Comparison of ENCODE assay signal across 27 cellular contexts in the genomic region with DNA sequence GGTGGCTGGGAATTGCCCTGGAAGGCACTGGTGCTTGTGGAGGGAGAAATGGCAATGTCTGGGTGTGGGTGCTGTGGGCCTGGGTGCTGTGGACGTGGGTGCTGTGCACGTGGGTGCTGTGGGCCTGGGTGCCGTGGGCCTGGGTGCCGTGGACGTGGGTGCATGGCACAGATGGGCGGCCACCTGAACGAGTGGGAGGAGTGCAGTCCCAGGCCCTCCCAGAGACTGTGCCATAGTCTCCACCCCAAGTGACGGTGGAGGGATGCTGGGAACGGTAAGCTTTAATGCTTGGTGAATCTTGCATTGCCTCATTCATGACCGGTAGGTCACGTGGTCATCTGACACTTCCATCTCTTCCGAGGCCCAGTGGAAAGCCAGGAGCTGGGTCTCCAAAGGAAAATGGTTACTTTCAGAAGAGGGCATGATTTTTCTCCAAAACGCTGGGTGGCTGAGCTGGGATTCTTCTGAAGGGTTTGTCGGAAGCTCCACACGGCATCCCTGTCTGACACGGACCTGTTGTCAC.
"Had no signal": no experiment of that assay in that cellular context is flagged by ENCODE, and none has a peak within 500 bp of the region (broad histone marks: within the 10 kb centered on the region; RNA-seq: fewer than 3 reads in every experiment).

No MANE protein-coding gene starts in this region.

- H3K27ac ChIP-seq: coronary artery, esophagus squamous epithelium, parathyroid adenoma, stomach, thyroid gland had no signal

- H3K4me1 Mint-ChIP-seq: neural crest cell had no signal

- H3K27me3 ChIP-seq: thyroid gland had no signal

- H3K4me3 Mint-ChIP-seq: mesothelial cell of epicardium; naive B cell; natural killer cell treated with Interleukin-12 subunit alpha and Interleukin-12 subunit beta and Interleukin-15 and Interleukin-18, amount 100 ng/mL, for 72 hours; neural crest cell; type B pancreatic cell had no signal

- FAIRE-seq: endothelial cell of umbilical vein, kidney, urothelium cell line had no signal

- H3K27ac Mint-ChIP-seq: mesothelial cell of epicardium; natural killer cell treated with Interleukin-12 subunit alpha and Interleukin-12 subunit beta and Interleukin-15 and Interleukin-18, amount 100 ng/mL, for 72 hours; progenitor cell of endocrine pancreas; type B pancreatic cell had no signal

- H3K4me2 ChIP-seq: smooth muscle cell had no signal

- ATAC-seq: left lobe of liver, mucosa of descending colon, sciatic nerve had no signal

- H2AFZ ChIP-seq: parathyroid adenoma had no signal

- H3K4me1 ChIP-seq: esophagus squamous epithelium, parathyroid adenoma, thyroid gland had no signal

- DNase-seq: dermis blood vessel endothelial cell; effector memory CD4-positive, alpha-beta T cell; esophagus squamous epithelium; foreskin melanocyte; kidney; mesenchymal stem cell; mucosa of descending colon; naive B cell; stimulated activated CD4-positive, alpha-beta T cell treated with anti-CD3 and anti-CD28 coated beads, Interleukin-12 subunit alpha, Interleukin-12 subunit beta, amount 100 ng/mL, for 4 hours; stimulated activated CD4-positive, alpha-beta T cell treated with anti-CD3 and anti-CD28 coated beads, Interleukin-1b, Interleukin-23, amount 100 ng/mL, for 48 hours; stimulated activated CD4-positive, alpha-beta T cell treated with anti-CD3 and anti-CD28 coated beads, Interleukin-4, amount 100 ng/mL, for 1 hour; stimulated activated CD8-positive, alpha-beta memory T cell treated with anti-CD3 and anti-CD28 coated beads, Interleukin-4, amount 100 ng/mL, for 48 hours; stimulated activated naive CD4-positive, alpha-beta T cell treated with Interleukin-2 at 50 U/mL for 16 hours; stomach; thyroid gland had no signal

- H3K36me3 ChIP-seq: esophagus squamous epithelium, stomach, thyroid gland had no signal

- H3K79me2 ChIP-seq: parathyroid adenoma had no signal

- H3K9me3 ChIP-seq: thyroid gland had no signal

- H3K9me3 Mint-ChIP-seq: mesothelial cell of epicardium; natural killer cell treated with Interleukin-12 subunit alpha and Interleukin-12 subunit beta and Interleukin-15 and Interleukin-18, amount 100 ng/mL, for 72 hours; neural crest cell; type B pancreatic cell had no signal

- H3K9ac ChIP-seq: parathyroid adenoma had no signal

- H3K36me3 Mint-ChIP-seq: mesothelial cell of epicardium; natural killer cell treated with Interleukin-12 subunit alpha and Interleukin-12 subunit beta and Interleukin-15 and Interleukin-18, amount 100 ng/mL, for 72 hours; type B pancreatic cell had no signal

- H3K4me3 ChIP-seq: coronary artery, esophagus squamous epithelium, mucosa of descending colon, smooth muscle cell, stomach, thyroid gland had no signal
